In the genomic region with DNA sequence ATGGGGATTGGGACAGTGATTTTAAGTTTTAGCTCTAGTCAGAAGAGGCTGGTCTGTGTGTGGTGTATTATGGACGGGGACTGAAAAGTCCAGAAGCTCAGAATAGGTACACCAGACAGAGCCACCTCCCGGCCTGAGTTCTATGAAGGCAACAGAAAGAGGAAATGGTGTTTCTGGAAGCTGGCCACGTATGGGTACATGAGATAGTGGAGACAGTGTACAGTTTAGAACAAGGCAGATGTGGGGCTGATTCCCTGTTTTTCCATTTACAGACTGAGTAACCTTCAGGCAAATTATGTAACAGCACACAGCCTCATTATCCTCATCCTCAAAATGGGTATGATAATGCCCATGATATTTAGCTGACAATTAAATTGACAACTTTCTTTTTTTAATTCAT, we compare ENCODE assay signal across 10 cellular contexts. TPM values are rescaled to one million over a fixed set of nuclear protein-coding genes. Genes with fewer than 3 reads are reported as not detected.
DNase-seq lines count a peak whose midpoint lies in the region; ATAC-seq and TF ChIP-seq lines count a peak whose summit lies in the region.
"Had no signal": no experiment of that assay in that cellular context is flagged by ENCODE, and none has a peak within 500 bp of the region (broad histone marks: within the 10 kb centered on the region; RNA-seq: fewer than 3 reads in every experiment).

No MANE protein-coding gene starts in this region.

- H2AFZ ChIP-seq in Karpas-422 (ENCODE audit: low read length) = no peak overlapping the region

- H3K9me3 ChIP-seq in CD8-positive, alpha-beta memory T cell (ENCODE audit: low read length) = no peaks in the 10 kb centered on the region
- H3K9me3 ChIP-seq in Karpas-422 (ENCODE audit: low read length) (no peaks in the 10 kb centered on the region), breast epithelium (no peaks in the 10 kb centered on the region)

- peak overlapping the region; percentile 82 for H3K4me3 ChIP-seq in CD8-positive, alpha-beta memory T cell (ENCODE audit: low read length)
- peak overlapping the region; percentile 93 for H3K4me3 ChIP-seq in Karpas-422 (ENCODE audit: low read length)
- peak overlapping the region in 2 of 3 donors; percentile 79 to 86 for H3K4me3 ChIP-seq in breast epithelium

- ATAC-seq in natural killer cell (no peak), GM19467 (IDR thresholded peaks at IDR 0.05; ENCODE audit: unreplicated experiment) (no peak), HG03280 (IDR thresholded peaks at IDR 0.05; ENCODE audit: unreplicated experiment) (no peak)

- TF ChIP-seq POLR2A in breast epithelium (IDR thresholded peaks at IDR 0.05) = no peak

- no peaks in the 10 kb centered on the region for H4K20me1 ChIP-seq in Karpas-422 (ENCODE audit: insufficient read depth, low read depth, low read length)

- CTCF ChIA-PET in CD8-positive, alpha-beta memory T cell (lab: Charles Lee) = no interaction called here

- peaks cover 17% of the 10 kb centered on the region for H3K4me1 ChIP-seq in CD8-positive, alpha-beta memory T cell (ENCODE audit: insufficient read depth, low read length)
- peaks cover 22% of the 10 kb centered on the region for H3K4me1 ChIP-seq in Karpas-422 (ENCODE audit: low read length)
- H3K4me1 ChIP-seq in breast epithelium = no peaks in the 10 kb centered on the region

- peaks cover 20 to 46% (median 23%) of the 10 kb centered on the region in 3 donors for H3K36me3 Mint-ChIP-seq in CD8-positive, alpha-beta memory T cell
- H3K36me3 Mint-ChIP-seq in natural killer cell = no peaks in the 10 kb centered on the region

- peaks cover 33 to 51% (median 38%) of the 10 kb centered on the region in 3 donors for H3K4me1 Mint-ChIP-seq in CD8-positive, alpha-beta memory T cell
- peaks cover 23 to 29% of the 10 kb centered on the region in 2 donors for H3K4me1 Mint-ChIP-seq in natural killer cell

- peaks cover 5% of the 10 kb centered on the region for H3K36me3 ChIP-seq in CD8-positive, alpha-beta memory T cell (ENCODE audit: insufficient read depth, low read length)
- peaks cover 39% of the 10 kb centered on the region for H3K36me3 ChIP-seq in Karpas-422 (ENCODE audit: insufficient read depth, low read length)
- H3K36me3 ChIP-seq in breast epithelium = no peaks in the 10 kb centered on the region

- H3K79me2 ChIP-seq in Karpas-422 (ENCODE audit: low read length) = peaks cover 54% of the 10 kb centered on the region

- peak overlapping the region; percentile 97 for H3K4me2 ChIP-seq in Karpas-422 (ENCODE audit: low read depth, low read length, poor library complexity, severe bottlenecking)

- POLR2A ChIA-PET in CD8-positive, alpha-beta memory T cell (lab: Charles Lee) = no interaction called here

- TF ChIP-seq CTCF in breast epithelium (IDR thresholded peaks at IDR 0.05) = no peak
- TF ChIP-seq CTCF in natural killer cell (IDR thresholded peaks at IDR 0.05) = no peak

- H3K9ac ChIP-seq in Karpas-422 (ENCODE audit: low read length) = peak overlapping the region; percentile 80

- H3K27me3 ChIP-seq in CD8-positive, alpha-beta memory T cell (ENCODE audit: insufficient read depth, low read length, poor library complexity, severe bottlenecking) = no peaks in the 10 kb centered on the region
- H3K27me3 ChIP-seq in Karpas-422 (ENCODE audit: low read length) = no peaks in the 10 kb centered on the region
- peaks cover 0 to 3% of the 10 kb centered on the region in 2 donors for H3K27me3 ChIP-seq in breast epithelium

- H3K9me3 Mint-ChIP-seq in CD8-positive, alpha-beta memory T cell = peaks cover 0 to 2% (median 0%) of the 10 kb centered on the region in 5 donors
- H3K9me3 Mint-ChIP-seq in natural killer cell = no peaks in the 10 kb centered on the region

- H3K27ac ChIP-seq in CD8-positive, alpha-beta memory T cell (ENCODE audit: low read depth, low read length) = peak overlapping the region; percentile 46
- H3K27ac ChIP-seq in Karpas-422 (ENCODE audit: low read length) = no peak overlapping the region
- H3K27ac ChIP-seq in breast epithelium = no peak overlapping the region

- H3K9me2 ChIP-seq in Karpas-422 (replicated peaks; ENCODE audit: insufficient read depth, low read length) = peaks cover 4% of the 10 kb centered on the region; the same call in 1 of the 2 replicates

- intact Hi-C loops in breast epithelium (cut with DNase I; ENCODE audit: low total_unique reads) (no loop called here), natural killer cell (cut with micrococcal nuclease) (no loop called here)

- no peak for DNase-seq in CD8-positive, alpha-beta memory T cell
- DNase-seq in Karpas-422 = peak; percentile 66
- DNase-seq in breast epithelium (ENCODE audit: low spot score in 2 of 2) = no peak
- no peak for DNase-seq in natural killer cell
- no peak for DNase-seq in retina
- DNase-seq in stimulated activated CD4-positive, alpha-beta T cell treated with anti-CD3 and anti-CD28 coated beads, Interleukin-2, amount 100 ng/mL, for 48 hours = no peak
- DNase-seq: amygdala, NCI-H2029 treated with DMSO at 0.1 percent for 48 hours had no signal

- H3K27ac Mint-ChIP-seq in CD8-positive, alpha-beta memory T cell = peak overlapping the region in 2 of 8 donors; percentile 6 to 7
- H3K27ac Mint-ChIP-seq in natural killer cell = peak overlapping the region; percentile 27 to 92

- H3K27me3 Mint-ChIP-seq in CD8-positive, alpha-beta memory T cell = no peaks in the 10 kb centered on the region
- H3K27me3 Mint-ChIP-seq in natural killer cell (ENCODE audit: low read depth in 2 of 2) = peaks cover 8 to 13% of the 10 kb centered on the region in 2 donors

- peak overlapping the region; percentile 28 to 99 (median 96) for H3K4me3 Mint-ChIP-seq in CD8-positive, alpha-beta memory T cell
- peak overlapping the region; percentile 52 for H3K4me3 Mint-ChIP-seq in natural killer cell

RNA-seq across cellular contexts. Expression of gene ZNF175, which starts 1.3 kb away (rescaled TPM):
- 10 to 100 TPM in 1 of 2 experiments, 1 to 10 TPM in 1; 10.0 to 11.6 TPM for total RNA-seq in CD8-positive, alpha-beta memory T cell
- 3.2 TPM for polyA plus RNA-seq in CD8-positive, alpha-beta memory T cell
- 8.9 and 17.6 TPM in 2 replicates for total RNA-seq in Karpas-422 (2014; rRNA removed; shearing (Covaris generic); ENCODE audit: low replicate concordance)
- total RNA-seq in breast epithelium = 10 to 100 TPM in 1 of 3 donors, 1 to 10 TPM in 2; 4.3 to 12.1 (median 8.9) TPM
- total RNA-seq in natural killer cell = 1 to 10 TPM; 3.4 to 4.8 (median 4.0) TPM

RNA-seq across cellular contexts. Expression of gene SIGLEC6, which starts 40.9 kb away (rescaled TPM):
- not detected for total RNA-seq in CD8-positive, alpha-beta memory T cell
- polyA plus RNA-seq in CD8-positive, alpha-beta memory T cell = not detected
- not detected in 2 replicates for total RNA-seq in Karpas-422 (2014; rRNA removed; shearing (Covaris generic); ENCODE audit: low replicate concordance)
- total RNA-seq in breast epithelium (1 to 10 TPM in 1 of 3 donors, under 1 TPM in 1, not detected in 1; 0.73 to 4.8 TPM), natural killer cell (1 to 10 TPM in 1 of 3 donors, under 1 TPM in 2; 0.25 to 2.4 (median 0.59) TPM)

RNA-seq across cellular contexts. Expression of gene SIGLEC5, which starts 57.8 kb away (rescaled TPM):
- total RNA-seq in CD8-positive, alpha-beta memory T cell = under 1 TPM in 1 of 2 experiments, not detected in 1; 0.13 TPM
- not detected for polyA plus RNA-seq in CD8-positive, alpha-beta memory T cell
- not detected in 2 replicates for total RNA-seq in Karpas-422 (2014; rRNA removed; shearing (Covaris generic); ENCODE audit: low replicate concordance)
- total RNA-seq in breast epithelium = 1 to 10 TPM in 2 of 3 donors, not detected in 1; 1.6 to 1.8 TPM
- total RNA-seq in natural killer cell = 1 to 10 TPM in 1 of 3 donors, under 1 TPM in 2; 0.54 to 1.0 (median 0.90) TPM
